ENCODE assay signal across 24 cellular contexts in the genomic region with DNA sequence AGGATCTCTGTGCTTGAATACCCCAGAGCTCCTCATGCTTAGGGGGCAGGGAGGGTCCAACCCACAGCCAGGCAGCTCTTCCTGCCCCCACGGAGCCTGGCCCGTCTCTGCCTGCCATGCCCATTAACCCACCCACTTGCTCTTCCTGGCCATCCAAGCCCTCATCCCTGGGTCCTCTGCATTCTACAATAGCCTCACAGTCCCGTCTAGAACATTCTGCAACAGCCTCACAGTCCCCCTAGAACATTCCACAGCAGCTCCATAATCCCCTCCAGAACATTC. TPM values are rescaled to one million over a fixed set of nuclear protein-coding genes. Genes with fewer than 3 reads are reported as not detected.
DNase-seq lines count a peak whose midpoint lies in the region; ATAC-seq, FAIRE-seq and TF ChIP-seq lines count a peak whose summit lies in the region.
"Had no signal": no experiment of that assay in that cellular context is flagged by ENCODE, and none has a peak within 500 bp of the region (broad histone marks: within the 10 kb centered on the region; RNA-seq: fewer than 3 reads in every experiment).

No MANE protein-coding gene starts in this region.

- 0 out of 2 replicates have a peak overlapping the region, but pooled peaks have one; percentile 5 for H4K8ac ChIP-seq in H1 (ENCODE audit: extremely low read depth, insufficient read depth, low read length)

- no peak for TF ChIP-seq RAD21 in H1 (IDR thresholded peaks at IDR 0.05 in 1 of 2, conservative IDR thresholded peaks at IDR 0.05 in 1 of 2; ENCODE audit: low read depth in 2 of 2, low read length in 2 of 2)

- H3K79me1 ChIP-seq in H1 (ENCODE audit: low read depth, low read length) = no peaks in the 10 kb centered on the region

- DNase-seq in activated CD8-positive, alpha-beta T cell treated with anti-CD3 and anti-CD28 coated beads for 36 hours = no peak
- no peak for DNase-seq in activated CD8-positive, alpha-beta T cell treated with anti-CD3 and anti-CD28 coated beads, Interleukin-2, amount 10 ng/mL, durations not matched to agents 7 days and 5 days
- no peak for DNase-seq in H1 (ENCODE audit: low read depth in 1 of 2, low spot score in 2 of 2)
- DNase-seq in neural progenitor cell (ENCODE audit: low spot score) = no peak
- no peak for DNase-seq in vagina (ENCODE audit: extremely low spot score in 2 of 2)
- no peak for DNase-seq in iPS-NIHi7 (ENCODE audit: extremely low spot score)
- DNase-seq: 8988T, DMS53, GDM1, GOT3, MV-4-11, NCI-H1694 treated with DMSO at 0.1 percent for 48 hours, NCI-H2081 treated with DMSO at 0.1 percent for 48 hours, NCI-H446 treated with DMSO at 0.1 percent for 48 hours, NCI-H526 treated with DMSO at 0.1 percent for 48 hours, OCI-M1 had no signal

- no peak for TF ChIP-seq POLR2A in H1 (IDR thresholded peaks at IDR 0.05; ENCODE audit: control extremely low read depth in 1 of 2, low read depth in 2 of 2, low read length in 2 of 2)
- no peak for TF ChIP-seq POLR2A in vagina (IDR thresholded peaks at IDR 0.05)

- H3K27ac ChIP-seq in H1 (ENCODE audit: low read depth, low read length) (no peak overlapping the region), neural progenitor cell (no peak overlapping the region), vagina (peak overlapping the region; percentile 97)
- H3K27ac ChIP-seq: C4-2B, SJSA1 had no signal

- no peak overlapping the region for H3K14ac ChIP-seq in H1 (ENCODE audit: insufficient read length)

- FAIRE-seq in H1 (lab: Jason Lieb, UNC) = no peak
- FAIRE-seq: D721Med, GM19239, RCC 7860 had no signal

- no peaks in the 10 kb centered on the region for H3K36me3 Mint-ChIP-seq in activated CD8-positive, alpha-beta T cell treated with anti-CD3 and anti-CD28 coated beads for 36 hours (ENCODE audit: low read depth)
- no peaks in the 10 kb centered on the region for H3K36me3 Mint-ChIP-seq in activated CD8-positive, alpha-beta T cell treated with anti-CD3 and anti-CD28 coated beads, Interleukin-2, amount 10 ng/mL, durations not matched to agents 7 days and 5 days (ENCODE audit: low read depth)
- H3K36me3 Mint-ChIP-seq in neural progenitor cell = no peaks in the 10 kb centered on the region

- no peak overlapping the region for H2BK12ac ChIP-seq in H1 (ENCODE audit: low read depth, low read length)

- H3K56ac ChIP-seq in H1 (replicated peaks; ENCODE audit: insufficient read length, low read depth, low read length) = no peak overlapping the region

- H2BK120ac ChIP-seq in H1 (replicated peaks; ENCODE audit: low read depth, low read length) = no peak overlapping the region

- no peak overlapping the region for H3K23ac ChIP-seq in H1 (ENCODE audit: insufficient read length)

- no peak overlapping the region for H2AFZ ChIP-seq in H1 (ENCODE audit: low read length)
- no peak overlapping the region for H2AFZ ChIP-seq in neural progenitor cell (replicated peaks)

- H3K4me1 Mint-ChIP-seq in activated CD8-positive, alpha-beta T cell treated with anti-CD3 and anti-CD28 coated beads for 36 hours (ENCODE audit: low read depth) = peaks cover 15% of the 10 kb centered on the region
- H3K4me1 Mint-ChIP-seq in activated CD8-positive, alpha-beta T cell treated with anti-CD3 and anti-CD28 coated beads, Interleukin-2, amount 10 ng/mL, durations not matched to agents 7 days and 5 days (ENCODE audit: low read depth) = no peaks in the 10 kb centered on the region
- no peaks in the 10 kb centered on the region for H3K4me1 Mint-ChIP-seq in neural progenitor cell
- H3K4me1 Mint-ChIP-seq: IgD-negative memory B cell had no signal

- no peak overlapping the region for H3K18ac ChIP-seq in H1 (ENCODE audit: extremely low read depth, low read length)

- H3K9me3 ChIP-seq in H1 (ENCODE audit: insufficient read depth in 2 of 2, low read depth in 1 of 2, low read length in 1 of 2) = no peaks in the 10 kb centered on the region; a peak in 1 of 4 replicates
- H3K9me3 ChIP-seq in neural progenitor cell (ENCODE audit: low read depth) = no peaks in the 10 kb centered on the region
- H3K9me3 ChIP-seq in vagina = no peaks in the 10 kb centered on the region

- H3K79me2 ChIP-seq in H1 (ENCODE audit: control insufficient read depth in 1 of 2, insufficient read depth in 2 of 2, low read length in 2 of 2) (no peaks in the 10 kb centered on the region), neural progenitor cell (ENCODE audit: low read depth) (no peaks in the 10 kb centered on the region)

- H3K9ac ChIP-seq in H1 (replicated peaks in 1 of 4; ENCODE audit: extremely low read depth in 1 of 4, low read depth in 3 of 4, low read length in 3 of 4) (no peak overlapping the region), neural progenitor cell (no peak overlapping the region)

- H3K4ac ChIP-seq in H1 (replicated peaks; ENCODE audit: insufficient read length, low read depth, low read length) = no peak overlapping the region

- CTCF ChIA-PET in activated CD8-positive, alpha-beta T cell treated with anti-CD3 and anti-CD28 coated beads for 36 hours (lab: Charles Lee) = interaction anchor here (1.0 to 2.6 kb wide), 4 partner anchors 11 to 104 kb away, joined by 3 to 16 read pairs (median 4); a partner anchor contains a TSS
- CTCF ChIA-PET in activated CD8-positive, alpha-beta T cell treated with anti-CD3 and anti-CD28 coated beads, Interleukin-2, amount 10 ng/mL, durations not matched to agents 7 days and 5 days (lab: Charles Lee) = interaction anchor here (1.7 to 2.5 kb wide), 2 partner anchors 11 to 104 kb away, joined by 4 to 14 read pairs; no protein-coding TSS in a partner anchor
- CTCF ChIA-PET in H1 (lab: Charles Lee; ENCODE audit: partially characterized antibody) = interaction anchor here (0.9 to 3.8 kb wide), 11 partner anchors 10 to 148 kb away, joined by 3 to 34 read pairs (median 5); no protein-coding TSS in a partner anchor

- H4K20me1 ChIP-seq in H1 (replicated peaks in 1 of 2; ENCODE audit: control insufficient read depth in 1 of 2, insufficient read depth in 2 of 2, low read length in 2 of 2) (no peaks in the 10 kb centered on the region), neural progenitor cell (ENCODE audit: low read depth) (no peaks in the 10 kb centered on the region)

- TF ChIP-seq CTCF in activated CD8-positive, alpha-beta T cell treated with anti-CD3 and anti-CD28 coated beads for 36 hours (IDR thresholded peaks at IDR 0.05) = no peak
- TF ChIP-seq CTCF in H1 (IDR thresholded peaks at IDR 0.05; ENCODE audit: control extremely low read depth in 1 of 3, insufficient read depth in 1 of 3, low read depth in 1 of 3, low read length in 3 of 3) (no peak), neural progenitor cell (IDR thresholded peaks at IDR 0.05) (no peak), vagina (IDR thresholded peaks at IDR 0.05) (no peak)

- H3K27ac Mint-ChIP-seq in activated CD8-positive, alpha-beta T cell treated with anti-CD3 and anti-CD28 coated beads for 36 hours = peak overlapping the region; percentile 10
- H3K27ac Mint-ChIP-seq in activated CD8-positive, alpha-beta T cell treated with anti-CD3 and anti-CD28 coated beads, Interleukin-2, amount 10 ng/mL, durations not matched to agents 7 days and 5 days = no peak overlapping the region
- H3K27ac Mint-ChIP-seq in neural progenitor cell = peak overlapping the region; percentile 13
- H3K27ac Mint-ChIP-seq: IgD-negative memory B cell had no signal

- no peak for ATAC-seq in activated CD8-positive, alpha-beta T cell treated with anti-CD3 and anti-CD28 coated beads for 36 hours
- ATAC-seq in activated CD8-positive, alpha-beta T cell treated with anti-CD3 and anti-CD28 coated beads, Interleukin-2, amount 10 ng/mL, durations not matched to agents 7 days and 5 days = no peak
- no peak for ATAC-seq in HG02938 (IDR thresholded peaks at IDR 0.05; ENCODE audit: unreplicated experiment)
- ATAC-seq: HCT116 had no signal

- H3K9me3 Mint-ChIP-seq in activated CD8-positive, alpha-beta T cell treated with anti-CD3 and anti-CD28 coated beads for 36 hours = no peaks in the 10 kb centered on the region
- no peaks in the 10 kb centered on the region for H3K9me3 Mint-ChIP-seq in activated CD8-positive, alpha-beta T cell treated with anti-CD3 and anti-CD28 coated beads, Interleukin-2, amount 10 ng/mL, durations not matched to agents 7 days and 5 days (ENCODE audit: insufficient read depth)
- H3K9me3 Mint-ChIP-seq in neural progenitor cell = peaks cover under 1% of the 10 kb centered on the region

- no peak overlapping the region for H2BK15ac ChIP-seq in H1 (ENCODE audit: low read length)

- H2BK5ac ChIP-seq in H1 (ENCODE audit: low read depth, low read length) = no peak overlapping the region

- no peak overlapping the region for H2BK20ac ChIP-seq in H1 (ENCODE audit: low read length)

- H4K5ac ChIP-seq in H1 (ENCODE audit: insufficient read length, low read depth, low read length) = no peak overlapping the region

- no peak overlapping the region for H4K91ac ChIP-seq in H1 (replicated peaks; ENCODE audit: insufficient read length, low read length)

- H3K27me3 ChIP-seq in H1 (replicated peaks in 1 of 4; ENCODE audit: control insufficient read depth in 3 of 4, extremely low read depth in 1 of 4, insufficient read depth in 3 of 4, low read length in 3 of 4) (peaks cover 0 to 2% (median 0%) of the 10 kb centered on the region in 4 experiments; a peak in 1 of 7 replicates), neural progenitor cell (no peaks in the 10 kb centered on the region), vagina (no peaks in the 10 kb centered on the region)
- H3K27me3 ChIP-seq: SJSA1 had no signal

- WGBS in H1 (ENCODE audit: extremely low coverage in 1 of 2, insufficient coverage in 1 of 2, insufficient read length in 1 of 2, insufficient replicate concordance in 2 of 2, low coverage in 1 of 2, low lambda C conversion rate in 2 of 2, missing lambda C conversion rate in 1 of 2), 2 experiments = 82% methylated on average over 2 of the region's 3 CpGs; no CpG with 5 or more reads in 1 of the 2 experiments

- intact Hi-C loops in activated CD8-positive, alpha-beta T cell treated with anti-CD3 and anti-CD28 coated beads for 36 hours (cut with micrococcal nuclease) = no loop called here
- intact Hi-C loops in vagina (cut with DNase I) = loop anchor here (5.0 kb wide), 1 partner anchor 60 kb away; a partner anchor contains a TSS

- H3K4me3 ChIP-seq in H1 (ENCODE audit: extremely low read depth in 1 of 4, insufficient read depth in 2 of 4, low read depth in 3 of 4, low read length in 4 of 4) (no peak overlapping the region), neural progenitor cell (no peak overlapping the region), vagina (no peak overlapping the region)
- H3K4me3 ChIP-seq: SJSA1 had no signal

- TF ChIP-seq EP300 in H1 (IDR thresholded peaks at IDR 0.05; ENCODE audit: borderline replicate concordance in 1 of 2, low read depth in 2 of 2, low read length in 2 of 2) = no peak

- H3K36me3 ChIP-seq in H1 (ENCODE audit: control insufficient read depth in 2 of 4, insufficient read depth in 4 of 4, low read length in 3 of 4) (no peaks in the 10 kb centered on the region), neural progenitor cell (no peaks in the 10 kb centered on the region), vagina (no peaks in the 10 kb centered on the region)
- H3K36me3 ChIP-seq: SJSA1 had no signal

- no peaks in the 10 kb centered on the region for H3K27me3 Mint-ChIP-seq in activated CD8-positive, alpha-beta T cell treated with anti-CD3 and anti-CD28 coated beads for 36 hours
- H3K27me3 Mint-ChIP-seq in activated CD8-positive, alpha-beta T cell treated with anti-CD3 and anti-CD28 coated beads, Interleukin-2, amount 10 ng/mL, durations not matched to agents 7 days and 5 days (ENCODE audit: low read depth) = peaks cover 8% of the 10 kb centered on the region
- H3K27me3 Mint-ChIP-seq in neural progenitor cell (ENCODE audit: insufficient read depth, low read depth) = no peaks in the 10 kb centered on the region
- H3K27me3 Mint-ChIP-seq: IgD-negative memory B cell had no signal

- H2AK5ac ChIP-seq in H1 (ENCODE audit: low read depth, low read length) = no peak overlapping the region

- POLR2A ChIA-PET in activated CD8-positive, alpha-beta T cell treated with anti-CD3 and anti-CD28 coated beads for 36 hours (lab: Charles Lee) = interaction anchor here (0.9 kb wide), 1 partner anchor 98 kb away, joined by 4 read pairs; no protein-coding TSS in a partner anchor
- POLR2A ChIA-PET in activated CD8-positive, alpha-beta T cell treated with anti-CD3 and anti-CD28 coated beads, Interleukin-2, amount 10 ng/mL, durations not matched to agents 7 days and 5 days (lab: Charles Lee) = interaction anchor here (0.7 to 1.5 kb wide), 2 partner anchors 9 to 50 kb away, joined by 3 to 4 read pairs; no protein-coding TSS in a partner anchor
- POLR2A ChIA-PET in H1 (lab: Charles Lee; ENCODE audit: partially characterized antibody) = interaction anchor here (1.1 kb wide), 1 partner anchor 61 kb away, joined by 3 read pairs; no protein-coding TSS in a partner anchor

- H3K4me2 ChIP-seq in H1 (ENCODE audit: insufficient read depth in 1 of 2, low read depth in 2 of 2, low read length in 2 of 2) = no peak overlapping the region
- H3K4me2 ChIP-seq in neural progenitor cell = no peak overlapping the region

- H3K4me1 ChIP-seq in H1 (replicated peaks in 1 of 4; ENCODE audit: control insufficient read depth in 3 of 4, insufficient read depth in 4 of 4, low read length in 3 of 4) (no peaks in the 10 kb centered on the region), neural progenitor cell (no peaks in the 10 kb centered on the region), vagina (peaks cover 41% of the 10 kb centered on the region)

- no peak overlapping the region for H3K4me3 Mint-ChIP-seq in activated CD8-positive, alpha-beta T cell treated with anti-CD3 and anti-CD28 coated beads for 36 hours
- no peak overlapping the region for H3K4me3 Mint-ChIP-seq in activated CD8-positive, alpha-beta T cell treated with anti-CD3 and anti-CD28 coated beads, Interleukin-2, amount 10 ng/mL, durations not matched to agents 7 days and 5 days
- no peak overlapping the region for H3K4me3 Mint-ChIP-seq in neural progenitor cell

- no peaks in the 10 kb centered on the region for H3K23me2 ChIP-seq in H1 (ENCODE audit: low read depth, low read length)

- no peaks in the 10 kb centered on the region for H3F3A ChIP-seq in neural progenitor cell (ENCODE audit: low read depth)

RNA-seq across cellular contexts. Expression of a gene that starts 15.1 kb away (rescaled TPM):
- total RNA-seq in activated CD8-positive, alpha-beta T cell treated with anti-CD3 and anti-CD28 coated beads for 36 hours = 1 to 10 TPM; 3.1 to 4.9 TPM
- 10 to 100 TPM; 39.7 to 47.0 TPM for total RNA-seq in activated CD8-positive, alpha-beta T cell treated with anti-CD3 and anti-CD28 coated beads, Interleukin-2, amount 10 ng/mL, durations not matched to agents 7 days and 5 days
- not detected in 2 replicates for total RNA-seq in H1 (2021; fragmentation: NEBNext Ultra II Directional; extraction: Animal tissue kit (Norgen Biotek cat#: 25700))
- polyA plus RNA-seq in H1 (2011; rRNA removed) = not detected in 2 replicates
- polyA plus RNA-seq in H1 (2011; cell fraction: cytosol; rRNA removed) = not detected
- polyA plus RNA-seq in H1 (2011; cell fraction: nucleus; rRNA removed) = not detected
- 0.13 to 0.16 TPM in 2 of 4 replicates, not detected in the others for polyA plus RNA-seq in H1 (2012, experiment 1 of 2)
- not detected for polyA plus RNA-seq in H1 (2012, experiment 2 of 2)
- polyA plus RNA-seq in H1 (2013, experiment 1 of 2) = not detected
- not detected for polyA plus RNA-seq in H1 (2013, experiment 2 of 2)
- polyA minus RNA-seq in H1 (2011; rRNA and poly(A)+ RNA removed) = not detected in 2 replicates
- polyA minus RNA-seq in H1 (2011; cell fraction: cytosol; rRNA and poly(A)+ RNA removed) = not detected
- not detected for polyA minus RNA-seq in H1 (2011; cell fraction: nucleus; rRNA and poly(A)+ RNA removed)
- total RNA-seq in neural progenitor cell (ENCODE audit: low replicate concordance) (0.19 TPM in 1 of 2 replicates, not detected in the other), vagina (3.7 TPM)

RNA-seq across cellular contexts. Expression of a gene that starts 15.2 kb away (rescaled TPM):
- total RNA-seq in activated CD8-positive, alpha-beta T cell treated with anti-CD3 and anti-CD28 coated beads for 36 hours = 1 to 10 TPM; 2.1 to 2.2 TPM
- total RNA-seq in activated CD8-positive, alpha-beta T cell treated with anti-CD3 and anti-CD28 coated beads, Interleukin-2, amount 10 ng/mL, durations not matched to agents 7 days and 5 days = 10 to 100 TPM; 37.1 to 43.2 TPM
- not detected in 2 replicates for total RNA-seq in H1 (2021; fragmentation: NEBNext Ultra II Directional; extraction: Animal tissue kit (Norgen Biotek cat#: 25700))
- polyA plus RNA-seq in H1 (2011; rRNA removed) = not detected in 2 replicates
- not detected for polyA plus RNA-seq in H1 (2011; cell fraction: cytosol; rRNA removed)
- not detected for polyA plus RNA-seq in H1 (2011; cell fraction: nucleus; rRNA removed)
- not detected in 4 replicates for polyA plus RNA-seq in H1 (2012, experiment 1 of 2)
- not detected for polyA plus RNA-seq in H1 (2012, experiment 2 of 2)
- polyA plus RNA-seq in H1 (2013, experiment 1 of 2) = not detected
- polyA plus RNA-seq in H1 (2013, experiment 2 of 2) = not detected
- polyA minus RNA-seq in H1 (2011; rRNA and poly(A)+ RNA removed) = not detected in 2 replicates
- polyA minus RNA-seq in H1 (2011; cell fraction: cytosol; rRNA and poly(A)+ RNA removed) = not detected
- not detected for polyA minus RNA-seq in H1 (2011; cell fraction: nucleus; rRNA and poly(A)+ RNA removed)
- total RNA-seq in neural progenitor cell (ENCODE audit: low replicate concordance) = 0.19 TPM in 1 of 2 replicates, not detected in the other
- total RNA-seq in vagina = 8.1 TPM

RNA-seq across cellular contexts. Expression of a gene that starts 46.5 kb away (rescaled TPM):
- 1 to 10 TPM; 2.7 to 3.4 TPM for total RNA-seq in activated CD8-positive, alpha-beta T cell treated with anti-CD3 and anti-CD28 coated beads for 36 hours
- total RNA-seq in activated CD8-positive, alpha-beta T cell treated with anti-CD3 and anti-CD28 coated beads, Interleukin-2, amount 10 ng/mL, durations not matched to agents 7 days and 5 days = under 1 TPM; 0.13 to 0.53 TPM
- 0.23 and 0.56 TPM in 2 replicates for total RNA-seq in H1 (2021; fragmentation: NEBNext Ultra II Directional; extraction: Animal tissue kit (Norgen Biotek cat#: 25700))
- polyA plus RNA-seq in H1 (2011; rRNA removed) = 0.41 and 0.51 TPM in 2 replicates
- polyA plus RNA-seq in H1 (2011; cell fraction: cytosol; rRNA removed) = 0.34 TPM
- 0.34 TPM for polyA plus RNA-seq in H1 (2011; cell fraction: nucleus; rRNA removed)
- 0.15 to 0.42 TPM (median 0.37 TPM) in 3 of 4 replicates, not detected in the other for polyA plus RNA-seq in H1 (2012, experiment 1 of 2)
- 0.08 TPM for polyA plus RNA-seq in H1 (2012, experiment 2 of 2)
- 0.26 TPM for polyA plus RNA-seq in H1 (2013, experiment 1 of 2)
- 0.42 TPM for polyA plus RNA-seq in H1 (2013, experiment 2 of 2)
- 0.13 TPM in 1 of 2 replicates, not detected in the other for polyA minus RNA-seq in H1 (2011; rRNA and poly(A)+ RNA removed)
- polyA minus RNA-seq in H1 (2011; cell fraction: cytosol; rRNA and poly(A)+ RNA removed) = 0.59 TPM
- polyA minus RNA-seq in H1 (2011; cell fraction: nucleus; rRNA and poly(A)+ RNA removed) = 0.40 TPM
- 2.2 TPM in 1 of 2 replicates, not detected in the other for total RNA-seq in neural progenitor cell (ENCODE audit: low replicate concordance)
- total RNA-seq in vagina = 3.7 TPM
- total RNA-seq: SJSA1 had no signal
